In genomic region chr1:246699095-246699735, GRCh38 we compare ENCODE assay signal across 7 cellular contexts. TPM values are rescaled to one million over a fixed set of nuclear protein-coding genes. Genes with fewer than 3 reads are reported as not detected.
DNase-seq lines count a peak whose midpoint lies in the region; ATAC-seq and TF ChIP-seq lines count a peak whose summit lies in the region.

No MANE protein-coding gene starts in this region.

- peaks cover 7% of the 10 kb centered on the region for H3K9me3 Mint-ChIP-seq in T-helper 1 cell treated with Interleukin-12 subunit alpha and Interleukin-12 subunit beta and Interleukin-4 antibody, amounts not matched to agents 30 μg/mL and 1 μg/mL, for 36 hours

- peaks cover 5% of the 10 kb centered on the region for H3K4me1 Mint-ChIP-seq in T-helper 1 cell treated with Interleukin-12 subunit alpha and Interleukin-12 subunit beta and Interleukin-4 antibody, amounts not matched to agents 30 μg/mL and 1 μg/mL, for 36 hours (ENCODE audit: low read depth)

- H3K27ac ChIP-seq in right cardiac atrium (ENCODE audit: low read length), result no peak overlapping the region

- 7% methylated on average over 18 of the region's 18 CpGs for WGBS in right cardiac atrium

- H3K27me3 ChIP-seq in right cardiac atrium (ENCODE audit: control insufficient read depth, insufficient read depth), result no peaks in the 10 kb centered on the region

- peak overlapping the region; percentile 2 for H3K27ac Mint-ChIP-seq in T-helper 1 cell treated with Interleukin-12 subunit alpha and Interleukin-12 subunit beta and Interleukin-4 antibody, amounts not matched to agents 30 μg/mL and 1 μg/mL, for 36 hours

- H3K9me3 ChIP-seq in right cardiac atrium (ENCODE audit: control insufficient read depth, low read length), result no peaks in the 10 kb centered on the region

- peak; percentile 10 to 22 for DNase-seq in NCI-H187 (lab: John Stamatoyannopoulos, UW)
- DNase-seq in amygdala (lab: John Stamatoyannopoulos, UW), result peak in 49 of 56 donors; percentile 9 to 84 (median 48)
- peak; percentile 87 to 92 (median 90) for DNase-seq in right cardiac atrium
- peak; percentile 92 for DNase-seq in sciatic nerve (ENCODE audit: low spot score)

- no peak overlapping the region for H3K4me3 ChIP-seq in right cardiac atrium (ENCODE audit: low read length)

- no peak for TF ChIP-seq POLR2A in GM18505 (IDR thresholded peaks at IDR 0.05; ENCODE audit: borderline replicate concordance, extremely low read depth, insufficient read depth, insufficient read length)

- peak overlapping the region; percentile 0 for H3K4me3 Mint-ChIP-seq in T-helper 1 cell treated with Interleukin-12 subunit alpha and Interleukin-12 subunit beta and Interleukin-4 antibody, amounts not matched to agents 30 μg/mL and 1 μg/mL, for 36 hours

- H3K4me1 ChIP-seq in right cardiac atrium (ENCODE audit: control insufficient read depth, insufficient read depth, low read length), result no peaks in the 10 kb centered on the region

- ATAC-seq in GM18505 (IDR thresholded peaks at IDR 0.05; ENCODE audit: unreplicated experiment) (peak; percentile 93), HG02943 (IDR thresholded peaks at IDR 0.05; ENCODE audit: low read depth, unreplicated experiment) (peak; percentile 96), right cardiac atrium (peak; percentile 76 to 92), sciatic nerve (peak; percentile 92)

- peaks cover 5% of the 10 kb centered on the region for H3K27me3 Mint-ChIP-seq in T-helper 1 cell treated with Interleukin-12 subunit alpha and Interleukin-12 subunit beta and Interleukin-4 antibody, amounts not matched to agents 30 μg/mL and 1 μg/mL, for 36 hours (ENCODE audit: low read depth)

- no peaks in the 10 kb centered on the region for H3K36me3 Mint-ChIP-seq in T-helper 1 cell treated with Interleukin-12 subunit alpha and Interleukin-12 subunit beta and Interleukin-4 antibody, amounts not matched to agents 30 μg/mL and 1 μg/mL, for 36 hours (ENCODE audit: low read depth)

- intact Hi-C loops in right cardiac atrium (cut with DNase I) (loop anchor here (2.0 to 10.0 kb wide), 5 partner anchors 52 to 202 kb away; partner anchors contain the start of gene SMYD3 (in 2 of the 4)), sciatic nerve (cut with DNase I) (loop anchor here (10.0 kb wide), 1 partner anchor 194 kb away; the partner anchor contains the start of gene SMYD3)

RNA-seq across cellular contexts. Expression of gene SCCPDH, which starts 25.0 kb away (rescaled TPM):
- 10 to 100 TPM; 22.2 to 29.8 (median 28.4) TPM for total RNA-seq in right cardiac atrium
- 24.3 TPM for polyA plus RNA-seq in right cardiac atrium
- total RNA-seq in sciatic nerve, result 79.0 TPM

Comparison
In these comparisons a context has a peak if more than half of its experiments do, and no peak if none do; other contexts are left out.
1. DNase-seq: peak in every context shown above with its lines; median percentile 92 in sciatic nerve; 90 in right cardiac atrium; 48 in amygdala; 16 in NCI-H187.